11 cellular contexts compared by ENCODE assay signal in the genomic region with DNA sequence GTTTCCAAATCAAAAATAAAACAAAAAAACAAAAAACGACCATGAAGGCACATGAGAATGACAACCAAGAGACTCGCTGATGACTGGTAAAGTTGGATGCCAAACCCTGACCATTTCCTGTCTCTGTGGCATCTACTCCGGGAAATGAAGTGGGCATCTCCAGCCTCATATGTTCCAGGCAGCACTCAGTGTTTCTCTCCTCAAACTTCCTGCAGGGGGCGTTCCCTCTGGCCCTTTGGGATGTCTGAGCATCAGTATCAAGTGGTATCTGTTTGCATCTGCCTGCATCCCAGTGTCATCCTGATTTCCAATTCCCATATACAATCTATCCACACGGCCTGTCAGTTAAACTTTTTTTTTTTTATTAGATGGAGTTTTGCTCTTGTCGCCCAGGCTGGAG. TPM values are rescaled to one million over a fixed set of nuclear protein-coding genes. Genes with fewer than 3 reads are reported as not detected.
DNase-seq lines count a peak whose midpoint lies in the region; ATAC-seq and TF ChIP-seq lines count a peak whose summit lies in the region.
"Had no signal": no experiment of that assay in that cellular context is flagged by ENCODE, and none has a peak within 500 bp of the region (broad histone marks: within the 10 kb centered on the region; RNA-seq: fewer than 3 reads in every experiment).

No MANE protein-coding gene starts in this region.

- H3K9me3 ChIP-seq in BE2C (no peaks in the 10 kb centered on the region), heart right ventricle (no peaks in the 10 kb centered on the region)

- intact Hi-C loops in heart right ventricle (cut with DNase I) = loop anchor here in 2 of 10 donors (5.0 to 10.0 kb wide), 2 partner anchors 174 to 177 kb away; no protein-coding TSS in a partner anchor

- H3K4me1 ChIP-seq in BE2C (no peaks in the 10 kb centered on the region), heart right ventricle (peaks cover 0 to 22% (median 0%) of the 10 kb centered on the region in 9 donors)

- H3K4me3 ChIP-seq in BE2C (ENCODE audit: low read depth, low read length) (no peak overlapping the region), GM12865 (ENCODE audit: low read depth, low read length) (no peak overlapping the region), fibroblast of pulmonary artery (replicated peaks; ENCODE audit: low read depth, low read length) (no peak overlapping the region), heart right ventricle (no peak overlapping the region)

- DNase-seq in BE2C (peak; percentile 28), GM12865 (ENCODE audit: low read depth) (peak; percentile 28), OCI-M1 (lab: John Stamatoyannopoulos, UW) (peak; percentile 46), fibroblast of pulmonary artery (ENCODE audit: low read depth) (no peak), SIG-M5 treated with dmso at 0.1 percent for 504 hours (lab: John Stamatoyannopoulos, UW; ENCODE audit: unreplicated experiment) (no peak), DMS153 (lab: John Stamatoyannopoulos, UW) (no peak), heart right ventricle (no peak)
- DNase-seq: activated gamma-delta T cell had no signal

- WGBS in heart right ventricle, 2 donors = 6 to 12% methylated on average over 6 of the region's 6 CpGs

- H3K27me3 ChIP-seq in BE2C = peaks cover 14% of the 10 kb centered on the region
- peaks cover 0 to 50% (median 34%) of the 10 kb centered on the region in 7 donors for H3K27me3 ChIP-seq in heart right ventricle

- ATAC-seq in HG03521 (IDR thresholded peaks at IDR 0.05; ENCODE audit: unreplicated experiment) (no peak), heart right ventricle (no peak)

- H3K36me3 ChIP-seq in BE2C (no peaks in the 10 kb centered on the region), heart right ventricle (no peaks in the 10 kb centered on the region)

- TF ChIP-seq CTCF in BE2C (IDR thresholded peaks at IDR 0.05; ENCODE audit: low read depth, low read length) = peak; percentile 47
- TF ChIP-seq CTCF in GM12865 (IDR thresholded peaks at IDR 0.05; ENCODE audit: insufficient read depth, low read depth, low read length, missing control alignments) = peak; percentile 51
- TF ChIP-seq CTCF in fibroblast of pulmonary artery (IDR thresholded peaks at IDR 0.05; ENCODE audit: low read length, missing control alignments) = peak; percentile 31
- TF ChIP-seq CTCF in heart right ventricle (IDR thresholded peaks at IDR 0.05) = peak in 3 of 9 donors; percentile 8 to 25 (median 19)

- no peak overlapping the region for H3K27ac ChIP-seq in heart right ventricle

RNA-seq across cellular contexts. Expression of a gene that starts 9.8 kb away (rescaled TPM):
- not detected for polyA plus RNA-seq in BE2C (2012; ENCODE audit: insufficient read depth, insufficient read length, low read depth)
- under 1 TPM in 1 of 10 donors, not detected in 9; 0.70 TPM for total RNA-seq in heart right ventricle
- polyA plus RNA-seq in heart right ventricle = under 1 TPM in 1 of 2 donors, not detected in 1; 0.10 TPM

RNA-seq across cellular contexts. Expression of a gene that starts 20.1 kb away (rescaled TPM):
- polyA plus RNA-seq in BE2C (2012; ENCODE audit: insufficient read depth, insufficient read length, low read depth) = not detected
- total RNA-seq in heart right ventricle = under 1 TPM in 7 of 10 donors, not detected in 3; 0.15 to 0.42 (median 0.21) TPM
- not detected for polyA plus RNA-seq in heart right ventricle

RNA-seq across cellular contexts. Expression of a gene that starts 33.0 kb away (rescaled TPM):
- polyA plus RNA-seq in BE2C (2012; ENCODE audit: insufficient read depth, insufficient read length, low read depth) = not detected
- total RNA-seq in heart right ventricle = not detected
- not detected for polyA plus RNA-seq in heart right ventricle
- polyA plus RNA-seq: esophagus, IgD-negative memory B cell had no signal

RNA-seq across cellular contexts. Expression of a gene that starts 53.1 kb away (rescaled TPM):
- polyA plus RNA-seq in BE2C (2012; ENCODE audit: insufficient read depth, insufficient read length, low read depth) = not detected
- under 1 TPM in 4 of 10 donors, not detected in 6; 0.13 to 0.95 (median 0.19) TPM for total RNA-seq in heart right ventricle
- polyA plus RNA-seq in heart right ventricle = not detected
- polyA plus RNA-seq: IgD-negative memory B cell had no signal

RNA-seq across cellular contexts. Expression of a gene that starts 59.7 kb away (rescaled TPM):
- polyA plus RNA-seq in BE2C (2012; ENCODE audit: insufficient read depth, insufficient read length, low read depth) = 8.9 TPM
- total RNA-seq in heart right ventricle = 1 to 10 TPM; 4.5 to 9.6 (median 8.3) TPM
- 1 to 10 TPM; 1.6 to 3.4 TPM for polyA plus RNA-seq in heart right ventricle

Comparison
In these comparisons a context has a peak if more than half of its experiments do, and no peak if none do; other contexts are left out.
1. DNase-seq: peak in BE2C (single experiment), GM12865 (single experiment) and OCI-M1 (single experiment); none in fibroblast of pulmonary artery (single experiment), SIG-M5 treated with dmso at 0.1 percent for 504 hours (single experiment), DMS153 (single experiment) and heart right ventricle (0 of 2).